In genomic region chr4:70705856-70706461, GRCh38 we compare ENCODE assay signal across 9 cellular contexts. TPM values are rescaled to one million over a fixed set of nuclear protein-coding genes. Genes with fewer than 3 reads are reported as not detected.
A peak's percentile ranks its signal among the peaks of the same experiment; 100 is the strongest.
DNase-seq lines count a peak whose midpoint lies in the region; ATAC-seq and TF ChIP-seq lines count a peak whose summit lies in the region.
"Had no signal": no experiment of that assay in that cellular context is flagged by ENCODE, and none has a peak within 500 bp of the region (broad histone marks: within the 10 kb centered on the region; RNA-seq: fewer than 3 reads in every experiment).

No MANE protein-coding gene starts in this region.

- no peak overlapping the region for H3K27ac ChIP-seq in HUES6 (ENCODE audit: low read depth, low read length)
- H3K27ac ChIP-seq in breast epithelium = peak overlapping the region; percentile 94 to 98
- H3K27ac ChIP-seq in upper lobe of left lung = peak overlapping the region; percentile 92 to 97 (median 94)

- intact Hi-C loops in breast epithelium (cut with DNase I; ENCODE audit: low total_unique reads) (no loop called here), lower leg skin (cut with DNase I; ENCODE audit: low total_unique reads) (no loop called here)

- WGBS in lower leg skin, 2 donors = 1 to 3% methylated on average over 17 of the region's 17 CpGs
- WGBS in upper lobe of left lung, 2 donors = 6% methylated on average over 17 of the region's 17 CpGs

- H3K36me3 ChIP-seq in ES-I3 (ENCODE audit: insufficient read depth, low read length) (no peaks in the 10 kb centered on the region), HUES6 (ENCODE audit: control insufficient read depth, insufficient read depth, low read length) (no peaks in the 10 kb centered on the region), breast epithelium (no peaks in the 10 kb centered on the region), upper lobe of left lung (peaks cover 0 to 3% (median 0%) of the 10 kb centered on the region in 4 donors)

- no peak for TF ChIP-seq CTCF in breast epithelium (IDR thresholded peaks at IDR 0.05)
- no peak for TF ChIP-seq CTCF in lower leg skin (IDR thresholded peaks at IDR 0.05)
- no peak for TF ChIP-seq CTCF in upper lobe of left lung (IDR thresholded peaks at IDR 0.05)

- H3K9ac ChIP-seq in ES-I3 (ENCODE audit: low read depth, low read length) (peak overlapping the region; percentile 87), HUES6 (ENCODE audit: low read length) (peak overlapping the region; percentile 50)

- 0 out of 2 replicates have a peak, but pooled peaks cover 7% of the 10 kb centered on the region for H3K4me1 ChIP-seq in ES-I3 (ENCODE audit: insufficient read depth, low read length)
- peaks cover 12% of the 10 kb centered on the region for H3K4me1 ChIP-seq in HUES6 (ENCODE audit: control insufficient read depth, insufficient read depth, low read length)
- no peaks in the 10 kb centered on the region for H3K4me1 ChIP-seq in breast epithelium
- peaks cover 14 to 36% (median 19%) of the 10 kb centered on the region in 4 donors for H3K4me1 ChIP-seq in upper lobe of left lung

- H3K9me3 ChIP-seq in ES-I3 (ENCODE audit: control insufficient read depth, insufficient read depth, low read length) (no peaks in the 10 kb centered on the region), HUES6 (ENCODE audit: control insufficient read depth, insufficient read depth, low read depth, low read length) (no peaks in the 10 kb centered on the region), breast epithelium (no peaks in the 10 kb centered on the region), upper lobe of left lung (no peaks in the 10 kb centered on the region)

- in situ Hi-C loops in KBM-7 (cut with MboI; ENCODE audit: low pct_unique_long_range_greater_than_20kb, low sequenced_read_pairs) = no loop called here

- peak in 1 of 2 donors; percentile 3 for ATAC-seq in upper lobe of left lung (ENCODE audit: low FRiP score in 2 of 2)
- no peak for ATAC-seq in HG03108 (IDR thresholded peaks at IDR 0.05; ENCODE audit: unreplicated experiment)
- ATAC-seq in GM19467 (IDR thresholded peaks at IDR 0.05; ENCODE audit: unreplicated experiment) = no peak

- TF ChIP-seq EP300 in upper lobe of left lung (IDR thresholded peaks at IDR 0.05) = no peak

- no peaks in the 10 kb centered on the region for H3K27me3 ChIP-seq in HUES6 (ENCODE audit: control insufficient read depth, insufficient read depth, low read length)
- H3K27me3 ChIP-seq in breast epithelium = no peaks in the 10 kb centered on the region
- H3K27me3 ChIP-seq in upper lobe of left lung = no peaks in the 10 kb centered on the region

- H3K4me3 ChIP-seq in HUES6 (ENCODE audit: low read depth, low read length) = peak overlapping the region; percentile 86
- H3K4me3 ChIP-seq in breast epithelium = peak overlapping the region; percentile 86 to 92 (median 87)
- H3K4me3 ChIP-seq in lower leg skin (ENCODE audit: low read depth, poor library complexity, severe bottlenecking) = peak overlapping the region; percentile 73
- H3K4me3 ChIP-seq in upper lobe of left lung = peak overlapping the region; percentile 80 to 92 (median 90)

- no peak for TF ChIP-seq POLR2A in breast epithelium (IDR thresholded peaks at IDR 0.05)
- TF ChIP-seq POLR2A in lower leg skin (IDR thresholded peaks at IDR 0.05) = no peak
- TF ChIP-seq POLR2A in upper lobe of left lung (IDR thresholded peaks at IDR 0.05) = no peak

- DNase-seq in breast epithelium (ENCODE audit: low spot score in 2 of 2) (no peak), lower leg skin (ENCODE audit: low spot score in 2 of 2) (no peak), upper lobe of left lung (no peak), KBM-7 (no peak)

RNA-seq across cellular contexts. Expression of gene RUFY3, which starts 15.8 kb away (rescaled TPM):
- total RNA-seq in breast epithelium = 10 to 100 TPM; 60.0 to 95.9 (median 83.6) TPM
- 10 to 100 TPM; 54.2 to 88.9 (median 65.7) TPM for total RNA-seq in lower leg skin
- 100 to 1,000 TPM in 2 of 6 donors, 10 to 100 TPM in 4; 65.1 to 161 (median 80.8) TPM for total RNA-seq in upper lobe of left lung

RNA-seq across cellular contexts. Expression of gene UTP3, which starts 17.6 kb away (rescaled TPM):
- total RNA-seq in breast epithelium (10 to 100 TPM; 18.9 to 22.0 (median 19.3) TPM), lower leg skin (10 to 100 TPM; 12.6 to 32.8 (median 17.6) TPM), upper lobe of left lung (10 to 100 TPM; 18.9 to 33.4 (median 27.9) TPM)

RNA-seq across cellular contexts. Expression of gene JCHAIN, which starts 39.7 kb away (rescaled TPM):
- 100 to 1,000 TPM in 2 of 3 donors, 10 to 100 TPM in 1; 10.1 to 700 (median 337) TPM for total RNA-seq in breast epithelium
- 1 to 10 TPM; 1.7 to 5.9 (median 2.4) TPM for total RNA-seq in lower leg skin
- 100 to 1,000 TPM in 4 of 6 donors, 10 to 100 TPM in 2; 12.6 to 508 (median 254) TPM for total RNA-seq in upper lobe of left lung
- total RNA-seq: T-helper 2 cell treated with Interferon-gamma antibody and Interleukin-4, amounts not matched to agents 100 ng/mL and 5 ng/mL, for 36 hours had no signal
